7 cellular contexts compared by ENCODE assay signal in the genomic region with DNA sequence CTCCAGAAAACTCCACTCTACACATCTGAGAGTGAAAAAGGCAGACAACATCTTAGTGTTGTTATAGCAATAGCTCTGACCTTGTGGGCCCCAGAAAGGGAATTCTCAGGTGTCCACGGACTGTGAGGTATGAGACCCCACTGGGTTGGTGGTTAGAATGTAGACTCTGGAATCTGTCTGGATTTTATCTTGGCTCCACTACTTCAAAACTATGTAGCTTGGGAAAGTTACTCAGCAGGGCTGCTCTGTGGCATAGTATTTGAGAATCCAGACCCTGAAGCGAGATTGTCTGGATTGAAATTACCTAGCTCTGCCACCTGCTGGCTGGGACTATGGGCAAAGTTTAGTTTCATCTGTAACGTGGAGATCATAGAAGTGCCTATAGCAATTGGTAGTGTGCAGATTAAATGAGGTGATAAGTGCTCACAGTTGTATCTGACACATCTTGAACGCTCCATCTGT.
DNase-seq lines count a peak whose midpoint lies in the region; ATAC-seq and TF ChIP-seq lines count a peak whose summit lies in the region.

No MANE protein-coding gene starts in this region.

- H3K36me3 ChIP-seq in Loucy (ENCODE audit: insufficient read depth, low read length) = no peaks in the 10 kb centered on the region

- no peak overlapping the region for H2AFZ ChIP-seq in Loucy (ENCODE audit: low read length)

- no peaks in the 10 kb centered on the region for H3K9me2 ChIP-seq in Loucy (replicated peaks; ENCODE audit: low read depth, low read length)

- TF ChIP-seq CTCF in GM12872 (IDR thresholded peaks at IDR 0.05; ENCODE audit: insufficient read depth, low read depth, low read length) (peak; percentile 69), Loucy (conservative IDR thresholded peaks at IDR 0.05; ENCODE audit: low read length) (peak; percentile 77), foreskin fibroblast (IDR thresholded peaks at IDR 0.05; ENCODE audit: low read depth, low read length) (peak; percentile 49)

- DNase-seq in activated T-cell treated with anti-CD3 and anti-CD28 coated beads, Interleukin-2, amount 50 U/mL, for 1 hour = peak; percentile 67
- DNase-seq in foreskin fibroblast (peak; percentile 14 to 65), MV-4-11 (lab: John Stamatoyannopoulos, UW) (no peak)
- peak; percentile 39 to 50 for DNase-seq in stimulated activated CD4-positive, alpha-beta T cell treated with anti-CD3 and anti-CD28 coated beads, Interleukin-2, amount 100 ng/mL, for 24 hours

- no peak for ATAC-seq in HG03460 (IDR thresholded peaks at IDR 0.05; ENCODE audit: unreplicated experiment)

- peak overlapping the region; percentile 5 for H3K9ac ChIP-seq in Loucy (ENCODE audit: low read depth, low read length, poor library complexity, severe bottlenecking)

- H3F3A ChIP-seq in Loucy (ENCODE audit: low read depth) = peaks cover 10% of the 10 kb centered on the region

- no peaks in the 10 kb centered on the region for H3K27me3 ChIP-seq in Loucy (ENCODE audit: insufficient read depth, low read length, poor library complexity, severe bottlenecking)

- H3K9me3 ChIP-seq in Loucy (ENCODE audit: insufficient read depth, low read depth, low read length) = no peaks in the 10 kb centered on the region

- no peak overlapping the region for H3K4me3 ChIP-seq in Loucy (ENCODE audit: low read length, poor library complexity, severe bottlenecking)
- no peak overlapping the region for H3K4me3 ChIP-seq in foreskin fibroblast (ENCODE audit: low read depth in 1 of 2, low read length in 2 of 2)

- H3K4me1 ChIP-seq in Loucy (ENCODE audit: insufficient read depth, low read length, poor library complexity, severe bottlenecking) = peaks cover 64% of the 10 kb centered on the region

- no peaks in the 10 kb centered on the region for H4K20me1 ChIP-seq in Loucy (ENCODE audit: insufficient read depth, low read length, poor library complexity, severe bottlenecking)

- no peak overlapping the region for H3K4me2 ChIP-seq in Loucy (ENCODE audit: low read depth, low read length, poor library complexity, severe bottlenecking)

- H3K79me2 ChIP-seq in Loucy (ENCODE audit: insufficient read depth, low read length) = peaks cover 89% of the 10 kb centered on the region
